Comparison of ENCODE assay signal across 8 cellular contexts in genomic region chr10:58385784-58386112, GRCh38. TPM values are rescaled to one million over a fixed set of nuclear protein-coding genes. Genes with fewer than 3 reads are reported as not detected.
A peak's percentile ranks its signal among the peaks of the same experiment; 100 is the strongest.
DNase-seq lines count a peak whose midpoint lies in the region; ATAC-seq and TF ChIP-seq lines count a peak whose summit lies in the region.

No MANE protein-coding gene starts in this region.

- CTCF ChIA-PET in SK-N-SH (lab: Yijun Ruan, JAX), result interaction anchor here (0.9 to 3.0 kb wide), 3 partner anchors 29 to 94 kb away, joined by 3 to 22 read pairs (median 3); no protein-coding TSS in a partner anchor

- peaks cover 18% of the 10 kb centered on the region for H3K36me3 Mint-ChIP-seq in type B pancreatic cell

- peak overlapping the region; percentile 91 for H3K9ac ChIP-seq in SK-N-SH

- peak overlapping the region; percentile 82 for H3K4me2 ChIP-seq in SK-N-SH

- H3K36me3 ChIP-seq in SK-N-SH (replicated peaks in 1 of 2; ENCODE audit: control insufficient read depth in 1 of 2, insufficient read depth in 2 of 2, low read length in 1 of 2), result peaks cover 29 to 39% of the 10 kb centered on the region in 2 experiments
- peaks cover 22% of the 10 kb centered on the region for H3K36me3 ChIP-seq in ectodermal cell (ENCODE audit: control insufficient read depth, insufficient read depth, low read length)

- TF ChIP-seq RAD21 in SK-N-SH (IDR thresholded peaks at IDR 0.05; ENCODE audit: low read length), result no peak

- peaks cover 44% of the 10 kb centered on the region for H3K79me2 ChIP-seq in SK-N-SH (ENCODE audit: insufficient read depth)

- H3K27ac Mint-ChIP-seq in type B pancreatic cell, result peak overlapping the region; percentile 93

- H3K9me3 ChIP-seq in SK-N-SH, result no peaks in the 10 kb centered on the region
- no peaks in the 10 kb centered on the region for H3K9me3 ChIP-seq in ectodermal cell (ENCODE audit: control insufficient read depth, low read length)
- no peaks in the 10 kb centered on the region for H3K9me3 ChIP-seq in mononuclear cell (ENCODE audit: low read depth, low read length)

- H2AFZ ChIP-seq in SK-N-SH (ENCODE audit: low read depth), result peak overlapping the region; percentile 84; the same call in 1 of the 2 replicates

- peak overlapping the region; percentile 97 for H3K4me3 Mint-ChIP-seq in type B pancreatic cell

- H3K4me3 ChIP-seq in AG09309 (ENCODE audit: control insufficient read depth, low read depth, low read length), result peak overlapping the region; percentile 60
- peak overlapping the region; percentile 99 to 100 for H3K4me3 ChIP-seq in SK-N-SH (ENCODE audit: low read depth in 2 of 2, low read length in 1 of 2)
- peak overlapping the region; percentile 94 for H3K4me3 ChIP-seq in ectodermal cell (ENCODE audit: insufficient read depth, low read depth, low read length)
- H3K4me3 ChIP-seq in mononuclear cell (ENCODE audit: low read length), result peak overlapping the region; percentile 83

- H3K9me2 ChIP-seq in SK-N-SH, result no peaks in the 10 kb centered on the region

- under 1% methylated on average over 15 of the region's 15 CpGs for WGBS in SK-N-SH (ENCODE audit: low lambda C conversion rate)
- 0 to 1% methylated on average over 15 of the region's 15 CpGs for WGBS in ectodermal cell, 2 experiments

- no peak for TF ChIP-seq CTCF in AG09309 (IDR thresholded peaks at IDR 0.05; ENCODE audit: control insufficient read depth, insufficient read depth, low read depth, low read length, missing control alignments)
- no peak for TF ChIP-seq CTCF in SK-N-SH (IDR thresholded peaks at IDR 0.05)
- TF ChIP-seq CTCF in type B pancreatic cell (conservative IDR thresholded peaks at IDR 0.05), result no peak

- TF ChIP-seq EP300 in SK-N-SH (IDR thresholded peaks at IDR 0.05; ENCODE audit: borderline replicate concordance in 1 of 2, low read depth in 1 of 2, low read length in 1 of 2), result no peak

- DNase-seq in AG09309 (ENCODE audit: low read depth), result no peak
- peak; percentile 53 for DNase-seq in SK-N-SH
- DNase-seq in type B pancreatic cell (ENCODE audit: extremely low spot score, unreplicated experiment), result no peak
- no peak for DNase-seq in T1000 (lab: John Stamatoyannopoulos, UW)

- POLR2A ChIA-PET in SK-N-SH (lab: Yijun Ruan, JAX), result interaction anchor here (0.5 to 1.0 kb wide), 2 partner anchors 12 to 18 kb away, joined by 3 read pairs; no protein-coding TSS in a partner anchor

- H3K4me1 ChIP-seq in SK-N-SH (ENCODE audit: control insufficient read depth in 1 of 2, insufficient read depth in 2 of 2, low read depth in 1 of 2, low read length in 1 of 2) (peaks cover 11 to 18% of the 10 kb centered on the region in 2 experiments; a peak in 3 of 4 replicates), ectodermal cell (ENCODE audit: control insufficient read depth, insufficient read depth, low read length) (peaks cover 5% of the 10 kb centered on the region), mononuclear cell (ENCODE audit: insufficient read depth, low read length) (peaks cover 32% of the 10 kb centered on the region)

- no peaks in the 10 kb centered on the region for H3K9me3 Mint-ChIP-seq in type B pancreatic cell

- H3K27me3 ChIP-seq in SK-N-SH (ENCODE audit: insufficient read depth), result no peaks in the 10 kb centered on the region
- H3K27me3 ChIP-seq in ectodermal cell (ENCODE audit: control insufficient read depth, insufficient read depth, low read length, poor library complexity, severe bottlenecking), result no peaks in the 10 kb centered on the region
- H3K27me3 ChIP-seq in mononuclear cell (ENCODE audit: insufficient read depth, low read length), result no peaks in the 10 kb centered on the region

- ATAC-seq in GM18511 (IDR thresholded peaks at IDR 0.05; ENCODE audit: unreplicated experiment) (peak; percentile 6), HG03103 (IDR thresholded peaks at IDR 0.05; ENCODE audit: low read depth, unreplicated experiment) (peak; percentile 0)

- H3F3A ChIP-seq in SK-N-SH (replicated peaks; ENCODE audit: insufficient read depth), result peaks cover 15% of the 10 kb centered on the region

- no peaks in the 10 kb centered on the region for H3K27me3 Mint-ChIP-seq in type B pancreatic cell

- H4K20me1 ChIP-seq in SK-N-SH (ENCODE audit: insufficient read depth), result no peaks in the 10 kb centered on the region

- peak overlapping the region; percentile 90 to 96 for H3K27ac ChIP-seq in SK-N-SH (ENCODE audit: low read depth in 2 of 2, low read length in 1 of 2)
- H3K27ac ChIP-seq in ectodermal cell (ENCODE audit: insufficient read depth, low read depth, low read length, poor library complexity, severe bottlenecking), result peak overlapping the region; percentile 95

- H3K4me1 Mint-ChIP-seq in type B pancreatic cell (ENCODE audit: unreplicated experiment), result peaks cover 16% of the 10 kb centered on the region

TF ChIP-seq in SK-N-SH, 30 proteins besides CTCF, POLR2A, EP300 and RAD21 (continues in another document):
- no peak for TF ChIP-seq SMC3 (IDR thresholded peaks at IDR 0.05; ENCODE audit: low read depth, low read length)
- TF ChIP-seq EZH2phosphoT487 (IDR thresholded peaks at IDR 0.05; ENCODE audit: borderline replicate concordance, low read depth), result no peak
- TF ChIP-seq USF2 (IDR thresholded peaks at IDR 0.05; ENCODE audit: borderline replicate concordance, low read depth, low read length), result no peak
- no peak for TF ChIP-seq ELF1 (IDR thresholded peaks at IDR 0.05)
- TF ChIP-seq MXI1 (IDR thresholded peaks at IDR 0.05; ENCODE audit: low read depth, low read length), result no peak
- TF ChIP-seq CHD2 (IDR thresholded peaks at IDR 0.05; ENCODE audit: low read length, partially characterized antibody), result no peak
- TF ChIP-seq YY1 (IDR thresholded peaks at IDR 0.05; ENCODE audit: low read depth), result no peak
- no peak for TF ChIP-seq SIN3A (IDR thresholded peaks at IDR 0.05; ENCODE audit: borderline replicate concordance, low read depth, low read length)
- no peak for TF ChIP-seq FOXM1 (IDR thresholded peaks at IDR 0.05; ENCODE audit: low read depth)
- no peak for TF ChIP-seq FOXJ3 (CRISPR knock-in tag; IDR thresholded peaks at IDR 0.05)
- TF ChIP-seq GATA2 (CRISPR knock-in tag; IDR thresholded peaks at IDR 0.05), result no peak
- no peak for TF ChIP-seq TEAD4 (IDR thresholded peaks at IDR 0.05; ENCODE audit: borderline replicate concordance, insufficient read depth)
- no peak for TF ChIP-seq GABPA (IDR thresholded peaks at IDR 0.05; ENCODE audit: low read depth)
- TF ChIP-seq FOSL2 (IDR thresholded peaks at IDR 0.05; ENCODE audit: borderline replicate concordance, low read depth), result no peak
- TF ChIP-seq TAF1 (IDR thresholded peaks at IDR 0.05; ENCODE audit: borderline replicate concordance, low read depth, low read length), result no peak
- TF ChIP-seq PBX3 (IDR thresholded peaks at IDR 0.05), result no peak
- no peak for TF ChIP-seq POLR2AphosphoS5 (IDR thresholded peaks at IDR 0.05; ENCODE audit: low read depth, low read length)
- no peak for TF ChIP-seq ZBTB33 (IDR thresholded peaks at IDR 0.05; ENCODE audit: borderline replicate concordance, low read depth)
- TF ChIP-seq NRF1 (IDR thresholded peaks at IDR 0.05; ENCODE audit: low read depth, low read length), result no peak

RNA-seq across cellular contexts. Expression of gene TFAM, which starts 0.5 kb away (rescaled TPM):
- polyA plus RNA-seq in SK-N-SH (2012; rRNA removed), result 13.0 and 19.6 TPM in 2 replicates
- 16.7 and 18.9 TPM in 2 replicates for polyA plus RNA-seq in SK-N-SH (2012; cell fraction: cytosol; rRNA removed)
- polyA plus RNA-seq in SK-N-SH (2012; cell fraction: nucleus; rRNA removed), result 7.0 and 7.1 TPM in 2 replicates
- 70.4 TPM for polyA plus RNA-seq in ectodermal cell (2013, experiment 1 of 4)
- 65.6 TPM for polyA plus RNA-seq in ectodermal cell (2013, experiment 2 of 4)
- polyA plus RNA-seq in ectodermal cell (2013, experiment 3 of 4), result 48.2 TPM
- polyA plus RNA-seq in ectodermal cell (2013, experiment 4 of 4), result 51.6 TPM
- total RNA-seq in mononuclear cell (32.8 TPM), type B pancreatic cell (ENCODE audit: low replicate concordance) (64.8 and 67.7 TPM in 2 replicates)

RNA-seq across cellular contexts. Expression of gene UBE2D1, which starts 50.9 kb away (rescaled TPM):
- polyA plus RNA-seq in SK-N-SH (2012; rRNA removed), result 8.7 and 11.1 TPM in 2 replicates
- polyA plus RNA-seq in SK-N-SH (2012; cell fraction: cytosol; rRNA removed), result 13.8 and 18.7 TPM in 2 replicates
- polyA plus RNA-seq in SK-N-SH (2012; cell fraction: nucleus; rRNA removed), result 3.0 and 7.8 TPM in 2 replicates
- 33.5 TPM for polyA plus RNA-seq in ectodermal cell (2013, experiment 1 of 4)
- 36.8 TPM for polyA plus RNA-seq in ectodermal cell (2013, experiment 2 of 4)
- polyA plus RNA-seq in ectodermal cell (2013, experiment 3 of 4), result 34.8 TPM
- polyA plus RNA-seq in ectodermal cell (2013, experiment 4 of 4), result 37.0 TPM
- total RNA-seq in mononuclear cell (64.3 TPM), type B pancreatic cell (ENCODE audit: low replicate concordance) (34.2 and 40.5 TPM in 2 replicates)
